ENCODE assay signal across 9 cellular contexts in the genomic region with DNA sequence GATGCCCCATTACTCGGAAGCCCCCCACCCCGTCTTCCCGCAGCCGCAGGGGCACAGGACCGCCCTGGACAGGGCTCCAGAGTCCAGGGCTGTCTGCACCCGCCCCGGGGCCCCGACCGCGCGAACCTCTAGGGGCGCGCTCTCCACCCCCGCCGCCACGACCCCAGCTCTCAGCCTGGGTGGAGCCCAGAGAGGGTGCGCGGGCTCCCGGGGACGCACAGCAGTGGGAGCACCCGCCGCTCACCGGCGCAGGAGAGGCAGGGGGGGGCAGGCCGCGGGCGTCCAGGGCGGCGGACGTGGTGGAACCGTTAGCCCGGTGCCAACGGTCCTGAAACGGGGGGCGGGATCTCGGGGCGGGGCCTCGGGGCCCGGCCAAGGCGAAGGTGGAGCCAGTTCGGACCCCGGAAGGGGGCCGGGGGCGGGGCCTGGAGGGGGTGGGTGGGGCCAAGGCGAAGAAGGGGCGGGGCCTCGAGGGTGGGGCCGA. TPM values are rescaled to one million over a fixed set of nuclear protein-coding genes. Genes with fewer than 3 reads are reported as not detected.
A peak's percentile ranks its signal among the peaks of the same experiment; 100 is the strongest.
DNase-seq lines count a peak whose midpoint lies in the region; ATAC-seq and TF ChIP-seq lines count a peak whose summit lies in the region.
"Had no signal": no experiment of that assay in that cellular context is flagged by ENCODE, and none has a peak within 500 bp of the region (broad histone marks: within the 10 kb centered on the region; RNA-seq: fewer than 3 reads in every experiment).

TSS of gene ATP8B3 (minus strand) at position 335 of the 484 bp plus-strand sequence. CDS start 540 bp downstream, outside the sequence.

- no peaks in the 10 kb centered on the region for H3K9me3 ChIP-seq in fibroblast of lung (ENCODE audit: control insufficient read depth, insufficient read depth, low read depth, low read length)
- H3K9me3 ChIP-seq: mucosa of descending colon had no signal

- peak within 1 kb of the TSS; percentile 85 for H2AFZ ChIP-seq in fibroblast of lung (ENCODE audit: low read length)

- H3K36me3 ChIP-seq in fibroblast of lung (ENCODE audit: control insufficient read depth, insufficient read depth, low read length): peaks cover 12% of the 10 kb centered on the region

- peak within 1 kb of the TSS; percentile 98 for H3K4me2 ChIP-seq in fibroblast of lung (ENCODE audit: extremely low read depth, insufficient read depth, low read length)

- H3K79me2 ChIP-seq in fibroblast of lung (ENCODE audit: control insufficient read depth, insufficient read depth, low read length): no peaks in the 10 kb centered on the region

- peak within 1 kb of the TSS; percentile 53 for H3K9ac ChIP-seq in fibroblast of lung (ENCODE audit: insufficient read depth, low read length)

- H3K4me3 ChIP-seq in fibroblast of lung (replicated peaks in 1 of 4; ENCODE audit: control extremely low read depth in 1 of 4, insufficient read depth in 1 of 4, low read depth in 3 of 4, low read length in 4 of 4) (peak within 1 kb of the TSS; percentile 44 to 67 (median 52)), retinal pigment epithelial cell (ENCODE audit: low read length) (peak within 1 kb of the TSS; percentile 65)
- H3K4me3 ChIP-seq: mucosa of descending colon had no signal

- ATAC-seq in HG02852 (IDR thresholded peaks at IDR 0.05; ENCODE audit: unreplicated experiment) (peak; percentile 2), GM19397 (IDR thresholded peaks at IDR 0.05; ENCODE audit: unreplicated experiment) (no peak), GM18867 (IDR thresholded peaks at IDR 0.05; ENCODE audit: unreplicated experiment) (no peak)

- H3K27ac ChIP-seq in fibroblast of lung (ENCODE audit: insufficient read depth, low read length): peak within 1 kb of the TSS; percentile 73

- peaks cover 2% of the 10 kb centered on the region for H3K4me1 ChIP-seq in fibroblast of lung (ENCODE audit: control insufficient read depth, extremely low read depth, insufficient read depth, low read length)

- H4K20me1 ChIP-seq in fibroblast of lung (ENCODE audit: control insufficient read depth, extremely low read depth, insufficient read depth, low read length): no peaks in the 10 kb centered on the region

- no peak for TF ChIP-seq CTCF in fibroblast of lung (conservative IDR thresholded peaks at IDR 0.05 in 1 of 2, IDR thresholded peaks at IDR 0.05 in 1 of 2; ENCODE audit: low read depth in 1 of 2, low read length in 2 of 2)
- TF ChIP-seq CTCF in retinal pigment epithelial cell (conservative IDR thresholded peaks at IDR 0.05; ENCODE audit: low read depth, low read length): no peak

- peak; percentile 51 to 66 for DNase-seq in activated CD4-positive, alpha-beta T cell treated with anti-CD3 and anti-CD28 coated beads for 24 hours (ENCODE audit: low read depth in 2 of 2)
- no peak for DNase-seq in activated CD4-positive, alpha-beta T cell treated with anti-CD3 and anti-CD28 coated beads, Interleukin-2, amount 50 U/mL, for 1 hour
- DNase-seq in T-helper 2 cell: peak; percentile 41 to 76 (median 67)
- DNase-seq in fibroblast of lung (ENCODE audit: low read depth in 2 of 2): no peak
- DNase-seq in retinal pigment epithelial cell (ENCODE audit: low read depth): no peak

- H3K27me3 ChIP-seq in fibroblast of lung (ENCODE audit: control insufficient read depth, insufficient read depth, low read length): no peaks in the 10 kb centered on the region

RNA-seq across cellular contexts. Expression of gene ATP8B3, which starts in this region (rescaled TPM):
- 1.3 and 3.0 TPM in 2 replicates for total RNA-seq in fibroblast of lung
- polyA plus RNA-seq in fibroblast of lung: 2.3 and 3.5 TPM in 2 replicates
- polyA plus RNA-seq in fibroblast of lung (2012): 2.2 and 2.6 TPM in 2 replicates
- polyA minus RNA-seq in fibroblast of lung (ENCODE audit: low replicate concordance): 3.9 and 6.0 TPM in 2 replicates

Comparison
In these comparisons a context has a peak if more than half of its experiments do, and no peak if none do; other contexts are left out.
1. DNase-seq: peak in activated CD4-positive, alpha-beta T cell treated with anti-CD3 and anti-CD28 coated beads for 24 hours (2 of 2) and T-helper 2 cell (5 of 5); none in activated CD4-positive, alpha-beta T cell treated with anti-CD3 and anti-CD28 coated beads, Interleukin-2, amount 50 U/mL, for 1 hour (single experiment), fibroblast of lung (0 of 2) and retinal pigment epithelial cell (single experiment).